ENCODE assay signal across 16 cellular contexts in genomic region chr10:77308084-77308732, GRCh38.
DNase-seq lines count a peak whose midpoint lies in the region; ATAC-seq and TF ChIP-seq lines count a peak whose summit lies in the region.
"Had no signal": no experiment of that assay in that cellular context is flagged by ENCODE, and none has a peak within 500 bp of the region (broad histone marks: within the 10 kb centered on the region; RNA-seq: fewer than 3 reads in every experiment).

No MANE protein-coding gene starts in this region.

- no peak for TF ChIP-seq CTCF in HEK293 (tag by site-specific recombination; IDR thresholded peaks at IDR 0.05)
- no peak for TF ChIP-seq CTCF in fibroblast of villous mesenchyme (IDR thresholded peaks at IDR 0.05; ENCODE audit: insufficient read depth, low read depth, low read length)
- TF ChIP-seq CTCF in gastrocnemius medialis (IDR thresholded peaks at IDR 0.05 in 4 of 5, conservative IDR thresholded peaks at IDR 0.05 in 1 of 5) = no peak

- DNase-seq in NCI-H2227 treated with DMSO at 0.1 percent for 48 hours (lab: John Stamatoyannopoulos, UW) (peak; percentile 45), fibroblast of villous mesenchyme (ENCODE audit: low read depth) (peak; percentile 56), gastrocnemius medialis (no peak), HK-2 (ENCODE audit: unreplicated experiment) (no peak), HEK293T (ENCODE audit: extremely low spot score) (no peak)
- DNase-seq: ACHN; CD4-positive, CD25-positive, alpha-beta regulatory T cell; GM23248; NCI-H2029; Peyer's patch; Right ventricle myocardium superior had no signal

- POLR2A ChIA-PET in HEK293 (lab: Yijun Ruan, JAX) (no interaction called here), HEK293T (lab: Yijun Ruan, JAX) (no interaction called here)

- ATAC-seq in gastrocnemius medialis (peak; percentile 41 to 62), HG02938 (IDR thresholded peaks at IDR 0.05; ENCODE audit: unreplicated experiment) (no peak)
- ATAC-seq: HCT116, HepG2, SK-N-SH treated with all-trans-retinoic acid at 6 μM for 48 hours had no signal

- H3K27ac ChIP-seq in HEK293 (ENCODE audit: extremely low read depth, low read depth, low read length) (no peak overlapping the region), gastrocnemius medialis (peak overlapping the region in 1 of 4 donors; percentile 43)
- H3K27ac ChIP-seq: GM23248, Peyer's patch had no signal

- intact Hi-C loops in gastrocnemius medialis (cut with DNase I; ENCODE audit: low total_unique reads) = no loop called here

- H3K27me3 ChIP-seq in gastrocnemius medialis = no peaks in the 10 kb centered on the region
- H3K27me3 ChIP-seq: Peyer's patch had no signal

- H3K4me1 ChIP-seq in HEK293 (ENCODE audit: control insufficient read depth, insufficient read depth, low read length) (peaks cover 21% of the 10 kb centered on the region), gastrocnemius medialis (peaks cover 0 to 5% of the 10 kb centered on the region in 2 donors)
- H3K4me1 ChIP-seq: Peyer's patch had no signal

- in situ Hi-C loops in gastrocnemius medialis (cut with MboI; ENCODE audit: low sequenced_read_pairs in 4 of 4) = no loop called here

- H3K4me3 ChIP-seq in HEK293 (ENCODE audit: low read depth, low read length) (no peak overlapping the region), fibroblast of villous mesenchyme (ENCODE audit: low read depth, low read length) (no peak overlapping the region), gastrocnemius medialis (no peak overlapping the region)
- H3K4me3 ChIP-seq: GM23248, Peyer's patch had no signal

- no peaks in the 10 kb centered on the region for H3K9me3 ChIP-seq in HEK293 (ENCODE audit: control insufficient read depth, insufficient read depth, low read depth, low read length)
- no peaks in the 10 kb centered on the region for H3K9me3 ChIP-seq in gastrocnemius medialis
- H3K9me3 ChIP-seq: Peyer's patch had no signal

- CTCF ChIA-PET in HEK293 (lab: Yijun Ruan, JAX) (no interaction called here), HEK293T (lab: Yijun Ruan, JAX) (no interaction called here)

- no peak for TF ChIP-seq POLR2A in gastrocnemius medialis (IDR thresholded peaks at IDR 0.05)

- H3K36me3 ChIP-seq in HEK293 (ENCODE audit: control insufficient read depth in 2 of 2, insufficient read depth in 1 of 2, low read length in 2 of 2) = no peaks in the 10 kb centered on the region
- H3K36me3 ChIP-seq in gastrocnemius medialis = no peaks in the 10 kb centered on the region
- H3K36me3 ChIP-seq: Peyer's patch had no signal

TF ChIP-seq in HEK293, 187 proteins besides CTCF, POLR2A, EP300 and RAD21 (continues in another document):
- TF ChIP-seq ZSCAN23 (tag by site-specific recombination; IDR thresholded peaks at IDR 0.05) (no peak), FEZF1 (tag by site-specific recombination; IDR thresholded peaks at IDR 0.05) (peak; percentile 55), ZNF274 (IDR thresholded peaks at IDR 0.05; ENCODE audit: low read length) (no peak), ZNF274 (tag by site-specific recombination; IDR thresholded peaks at IDR 0.05; ENCODE audit: borderline replicate concordance) (no peak), ZNF239 (tag by site-specific recombination; IDR thresholded peaks at IDR 0.05) (no peak), PRDM6 (tag by site-specific recombination; IDR thresholded peaks at IDR 0.05) (no peak), ZNF223 (tag by site-specific recombination; IDR thresholded peaks at IDR 0.05) (no peak), ZNF645 (tag by site-specific recombination; IDR thresholded peaks at IDR 0.05) (no peak), ZFP41 (tag by site-specific recombination; IDR thresholded peaks at IDR 0.05; ENCODE audit: borderline replicate concordance) (no peak), ZNF248 (tag by site-specific recombination; IDR thresholded peaks at IDR 0.05) (no peak), ZIC2 (tag by site-specific recombination; IDR thresholded peaks at IDR 0.05) (peak; percentile 82), GFI1B (tag by site-specific recombination; IDR thresholded peaks at IDR 0.05) (peak; percentile 82), ZNF792 (tag by site-specific recombination; IDR thresholded peaks at IDR 0.05) (no peak), TRIM28 (IDR thresholded peaks at IDR 0.05; ENCODE audit: borderline replicate concordance, low read length) (no peak), ZNF324 (tag by site-specific recombination; IDR thresholded peaks at IDR 0.05) (no peak), ZBTB7A (tag by site-specific recombination; IDR thresholded peaks at IDR 0.05; ENCODE audit: low read depth) (no peak), SP7 (tag by site-specific recombination; IDR thresholded peaks at IDR 0.05) (no peak), ZNF175 (tag by site-specific recombination; IDR thresholded peaks at IDR 0.05) (no peak)

TF ChIP-seq in HEK293T, 16 proteins besides CTCF, POLR2A, EP300 and RAD21:
- TF ChIP-seq TARDBP (IDR thresholded peaks at IDR 0.05) (no peak), ZNF384 (IDR thresholded peaks at IDR 0.05) (no peak), FOXK2 (IDR thresholded peaks at IDR 0.05) (no peak), BHLHE40 (IDR thresholded peaks at IDR 0.05; ENCODE audit: borderline replicate concordance) (no peak)

Comparison
In these comparisons a context has a peak if more than half of its experiments do, and no peak if none do; other contexts are left out.
1. DNase-seq: peak in NCI-H2227 treated with DMSO at 0.1 percent for 48 hours (single experiment) and fibroblast of villous mesenchyme (single experiment); none in gastrocnemius medialis (0 of 2), HK-2 (single experiment) and HEK293T (single experiment).